8 cellular contexts compared by ENCODE assay signal in genomic region chr3:143001034-143001368, GRCh38. TPM values are rescaled to one million over a fixed set of nuclear protein-coding genes. Genes with fewer than 3 reads are reported as not detected.
DNase-seq lines count a peak whose midpoint lies in the region; ATAC-seq and TF ChIP-seq lines count a peak whose summit lies in the region.

No MANE protein-coding gene starts in this region.

- H3K4me2 ChIP-seq in OCI-LY3 (ENCODE audit: low read length) (peak overlapping the region; percentile 93), mesenchymal stem cell (ENCODE audit: low read length, poor library complexity, severe bottlenecking) (peak overlapping the region; percentile 54)

- no peaks in the 10 kb centered on the region for H3K9me3 ChIP-seq in OCI-LY3 (ENCODE audit: insufficient read depth, low read length)
- no peaks in the 10 kb centered on the region for H3K9me3 ChIP-seq in mesenchymal stem cell (ENCODE audit: control insufficient read depth, low read length)
- no peaks in the 10 kb centered on the region for H3K9me3 ChIP-seq in upper lobe of right lung

- peaks cover 58% of the 10 kb centered on the region for H3K79me2 ChIP-seq in OCI-LY3 (ENCODE audit: low read length)

- no peak for DNase-seq in activated T-cell treated with anti-CD3 and anti-CD28 coated beads, Interleukin-2, amount 50 U/mL, for 4 hours
- DNase-seq in activated T-cell treated with anti-CD3 and anti-CD28 coated beads for 4 hours = no peak
- DNase-seq in caudate nucleus (lab: John Stamatoyannopoulos, UW) = peak in 9 of 61 donors; percentile 31 to 81 (median 63)
- DNase-seq in mesenchymal stem cell = no peak
- DNase-seq in upper lobe of right lung = no peak
- no peak for DNase-seq in kidney tubule cell (ENCODE audit: low spot score)

- H2BK15ac ChIP-seq in mesenchymal stem cell (ENCODE audit: low read depth, poor library complexity, severe bottlenecking) = no peak overlapping the region

- peak overlapping the region; percentile 97 for H3K4me3 Mint-ChIP-seq in activated T-cell treated with anti-CD3 and anti-CD28 coated beads, Interleukin-2, amount 50 U/mL, for 4 hours

- peak overlapping the region; percentile 84 for H3K4me3 ChIP-seq in OCI-LY3 (ENCODE audit: low read length)
- peak overlapping the region; percentile 55 to 98 for H3K4me3 ChIP-seq in mesenchymal stem cell (ENCODE audit: insufficient read depth in 1 of 2, low read depth in 1 of 2, low read length in 2 of 2)
- H3K4me3 ChIP-seq in upper lobe of right lung = peak overlapping the region; percentile 80

- H2BK12ac ChIP-seq in mesenchymal stem cell (ENCODE audit: low read length in 2 of 2) = no peak overlapping the region

- under 1% methylated on average over 14 of the region's 15 CpGs for WGBS in mesenchymal stem cell

- peak overlapping the region; percentile 90 for H3K9ac ChIP-seq in OCI-LY3 (ENCODE audit: low read length)
- H3K9ac ChIP-seq in mesenchymal stem cell (ENCODE audit: low read length) = peak overlapping the region; percentile 97

- H3K79me1 ChIP-seq in mesenchymal stem cell (replicated peaks; ENCODE audit: low read length, poor library complexity, severe bottlenecking) = peaks cover 2% of the 10 kb centered on the region

- peaks cover 4% of the 10 kb centered on the region for H3K36me3 Mint-ChIP-seq in activated T-cell treated with anti-CD3 and anti-CD28 coated beads, Interleukin-2, amount 50 U/mL, for 4 hours (ENCODE audit: insufficient read depth)

- peak; percentile 65 for ATAC-seq in activated T-cell treated with anti-CD3 and anti-CD28 coated beads, Interleukin-2, amount 50 U/mL, for 4 hours
- peak; percentile 72 for ATAC-seq in HG02759 (IDR thresholded peaks at IDR 0.05; ENCODE audit: unreplicated experiment)
- ATAC-seq in upper lobe of right lung = no peak

- H2AK5ac ChIP-seq in mesenchymal stem cell (ENCODE audit: low read length, severe bottlenecking) = no peak overlapping the region

- peak overlapping the region in 1 of 2 experiments; percentile 34 for H3K4ac ChIP-seq in mesenchymal stem cell (ENCODE audit: low read depth in 1 of 2, low read length in 2 of 2)

- H2BK5ac ChIP-seq in mesenchymal stem cell (ENCODE audit: low read depth, low read length, poor library complexity, severe bottlenecking) = peak overlapping the region; percentile 11

- H3K18ac ChIP-seq in mesenchymal stem cell (ENCODE audit: low read depth in 1 of 2, low read length in 2 of 2) = peak overlapping the region; percentile 31 to 92

- H4K8ac ChIP-seq in mesenchymal stem cell (ENCODE audit: low read length) = peak overlapping the region; percentile 83

- H2AFZ ChIP-seq in OCI-LY3 (ENCODE audit: low read depth, low read length) (peak overlapping the region; percentile 93), mesenchymal stem cell (ENCODE audit: low read depth, low read length) (no peak overlapping the region)

- H3K36me3 ChIP-seq in OCI-LY3 (replicated peaks; ENCODE audit: low read depth, low read length) = peaks cover 3% of the 10 kb centered on the region
- H3K36me3 ChIP-seq in mesenchymal stem cell (ENCODE audit: control insufficient read depth in 1 of 2, insufficient read depth in 2 of 2, low read depth in 1 of 2, low read length in 2 of 2) = no peaks in the 10 kb centered on the region
- no peaks in the 10 kb centered on the region for H3K36me3 ChIP-seq in upper lobe of right lung

- no peak overlapping the region for H3K14ac ChIP-seq in mesenchymal stem cell (ENCODE audit: low read length in 2 of 2)

- no peaks in the 10 kb centered on the region for H3K9me3 Mint-ChIP-seq in activated T-cell treated with anti-CD3 and anti-CD28 coated beads, Interleukin-2, amount 50 U/mL, for 4 hours

- H4K91ac ChIP-seq in mesenchymal stem cell (ENCODE audit: low read length) = peak overlapping the region; percentile 62

- H3K4me1 ChIP-seq in OCI-LY3 (ENCODE audit: low read length) (peaks cover 22% of the 10 kb centered on the region), mesenchymal stem cell (ENCODE audit: control insufficient read depth, insufficient read depth, low read depth, low read length) (peaks cover 8% of the 10 kb centered on the region), upper lobe of right lung (peaks cover 26% of the 10 kb centered on the region)

- H3K27ac ChIP-seq in OCI-LY3 (ENCODE audit: low read length) (peak overlapping the region; percentile 82), caudate nucleus (ENCODE audit: low read depth, low read length) (peak overlapping the region; percentile 92), mesenchymal stem cell (ENCODE audit: low read length, poor library complexity, severe bottlenecking) (peak overlapping the region; percentile 99), upper lobe of right lung (peak overlapping the region; percentile 94)

- H3K4me1 Mint-ChIP-seq in activated T-cell treated with anti-CD3 and anti-CD28 coated beads, Interleukin-2, amount 50 U/mL, for 4 hours (ENCODE audit: low read depth) = peaks cover 33% of the 10 kb centered on the region

- H3K27me3 Mint-ChIP-seq in activated T-cell treated with anti-CD3 and anti-CD28 coated beads, Interleukin-2, amount 50 U/mL, for 4 hours (ENCODE audit: low read depth) = peaks cover 2% of the 10 kb centered on the region

- no peak overlapping the region for H3K23ac ChIP-seq in mesenchymal stem cell (ENCODE audit: low read length in 2 of 2)

- no peaks in the 10 kb centered on the region for H3K27me3 ChIP-seq in OCI-LY3 (ENCODE audit: low read depth, low read length)
- H3K27me3 ChIP-seq in mesenchymal stem cell (ENCODE audit: control insufficient read depth in 1 of 2, insufficient read depth in 1 of 2, low read length in 2 of 2) = no peaks in the 10 kb centered on the region
- no peaks in the 10 kb centered on the region for H3K27me3 ChIP-seq in upper lobe of right lung

- intact Hi-C loops in upper lobe of right lung (cut with DNase I) = no loop called here

- TF ChIP-seq CTCF in OCI-LY3 (IDR thresholded peaks at IDR 0.05; ENCODE audit: low read depth, low read length) = no peak
- no peak for TF ChIP-seq CTCF in upper lobe of right lung (IDR thresholded peaks at IDR 0.05)

- H2BK120ac ChIP-seq in mesenchymal stem cell (ENCODE audit: low read depth, low read length) = peak overlapping the region; percentile 21

- peaks cover 19% of the 10 kb centered on the region for H4K20me1 ChIP-seq in OCI-LY3 (ENCODE audit: insufficient read depth, low read length)

RNA-seq across cellular contexts. Expression of gene U2SURP, which starts 0.4 kb away (rescaled TPM):
- 100 to 1,000 TPM; 156 to 178 (median 170) TPM for total RNA-seq in activated T-cell treated with anti-CD3 and anti-CD28 coated beads, Interleukin-2, amount 50 U/mL, for 4 hours
- 51.1 TPM for polyA plus RNA-seq in mesenchymal stem cell (2013, experiment 1 of 2)
- 49.3 TPM for polyA plus RNA-seq in mesenchymal stem cell (2013, experiment 2 of 2)
- total RNA-seq in upper lobe of right lung = 75.8 TPM

RNA-seq across cellular contexts. Expression of gene PAQR9, which starts 37.5 kb away (rescaled TPM):
- total RNA-seq in activated T-cell treated with anti-CD3 and anti-CD28 coated beads, Interleukin-2, amount 50 U/mL, for 4 hours = not detected
- polyA plus RNA-seq in mesenchymal stem cell (2013, experiment 1 of 2) = not detected
- not detected for polyA plus RNA-seq in mesenchymal stem cell (2013, experiment 2 of 2)
- not detected for total RNA-seq in upper lobe of right lung
